ENCODE assay signal across 1 cellular context in the genomic region with DNA sequence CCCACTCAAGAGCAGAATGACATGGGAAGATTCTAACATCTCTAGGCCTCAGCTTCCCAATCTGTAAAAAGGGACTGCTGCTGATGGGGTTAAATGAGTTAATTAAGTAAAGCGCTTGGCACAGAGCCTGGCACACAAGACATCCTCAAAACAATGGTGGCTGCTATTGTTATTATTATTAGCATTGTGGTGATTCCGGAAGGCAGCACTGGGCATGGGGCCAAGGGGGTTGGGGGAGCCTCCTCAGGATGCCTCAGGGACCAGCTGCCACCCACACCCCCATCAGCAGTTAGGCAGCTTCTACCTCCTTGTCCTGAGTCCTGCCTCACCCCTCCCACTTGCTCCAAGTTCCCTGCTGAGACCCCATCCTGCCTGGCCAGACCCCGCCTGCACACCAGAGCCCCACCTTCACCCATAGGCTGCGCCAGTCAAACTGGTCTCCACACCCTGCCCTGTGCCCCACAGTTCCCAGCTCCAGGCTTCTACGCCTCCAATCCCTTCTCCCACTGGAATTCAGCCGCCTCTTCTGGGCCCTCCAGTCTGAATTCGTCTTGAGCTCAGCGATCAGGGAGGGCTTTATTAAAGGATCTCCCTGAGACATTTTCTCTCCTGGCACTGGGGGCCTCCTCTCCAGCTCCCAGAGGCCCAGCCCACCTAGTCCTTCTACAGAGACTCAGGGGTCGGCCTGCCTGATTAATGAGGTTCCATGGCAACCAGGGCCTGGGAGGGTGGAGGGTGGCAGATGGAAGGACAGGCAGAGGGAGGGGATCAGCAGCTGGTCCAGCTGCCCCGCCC.
TF ChIP-seq lines count a peak whose summit lies in the region.

No MANE protein-coding gene starts in this region.

TF ChIP-seq in IMR-90, 13 proteins besides CTCF, POLR2A, EP300 and RAD21:
- no peak for TF ChIP-seq MAZ (IDR thresholded peaks at IDR 0.05; ENCODE audit: borderline replicate concordance, low read depth, low read length)
- TF ChIP-seq, protein P1, sequence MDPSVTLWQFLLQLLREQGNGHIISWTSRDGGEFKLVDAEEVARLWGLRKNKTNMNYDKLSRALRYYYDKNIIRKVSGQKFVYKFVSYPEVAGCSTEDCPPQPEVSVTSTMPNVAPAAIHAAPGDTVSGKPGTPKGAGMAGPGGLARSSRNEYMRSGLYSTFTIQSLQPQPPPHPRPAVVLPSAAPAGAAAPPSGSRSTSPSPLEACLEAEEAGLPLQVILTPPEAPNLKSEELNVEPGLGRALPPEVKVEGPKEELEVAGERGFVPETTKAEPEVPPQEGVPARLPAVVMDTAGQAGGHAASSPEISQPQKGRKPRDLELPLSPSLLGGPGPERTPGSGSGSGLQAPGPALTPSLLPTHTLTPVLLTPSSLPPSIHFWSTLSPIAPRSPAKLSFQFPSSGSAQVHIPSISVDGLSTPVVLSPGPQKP (IDR thresholded peaks at IDR 0.05; ENCODE audit: borderline replicate concordance, low read depth, low read length): no peak
- no peak for TF ChIP-seq CHD1 (IDR thresholded peaks at IDR 0.05; ENCODE audit: low read depth, low read length)
- TF ChIP-seq SMC3 (IDR thresholded peaks at IDR 0.05; ENCODE audit: low read depth, low read length): no peak
- TF ChIP-seq MAFK (IDR thresholded peaks at IDR 0.05; ENCODE audit: low read depth, low read length): no peak
- TF ChIP-seq FOS (IDR thresholded peaks at IDR 0.05; ENCODE audit: low read depth, low read length): no peak
